Comparison of ENCODE assay signal across 8 cellular contexts in genomic region chr18:63292844-63293683, GRCh38.
A peak's percentile ranks its signal among the peaks of the same experiment; 100 is the strongest.
DNase-seq lines count a peak whose midpoint lies in the region; ATAC-seq and TF ChIP-seq lines count a peak whose summit lies in the region.

No MANE protein-coding gene starts in this region.

- H3K27ac ChIP-seq in RWPE1, result no peak overlapping the region

- TF ChIP-seq CTCF in RWPE1 (conservative IDR thresholded peaks at IDR 0.05; ENCODE audit: low read depth), result no peak

- H3K4me3 Mint-ChIP-seq in activated naive CD8-positive, alpha-beta T cell treated with anti-CD3 and anti-CD28 coated beads, Interleukin-2, amount 50 U/mL, for 24 hours, result peak overlapping the region; percentile 45

- peak; percentile 56 for DNase-seq in CD1c-positive myeloid dendritic cell (ENCODE audit: extremely low spot score)
- DNase-seq in activated naive CD8-positive, alpha-beta T cell treated with anti-CD3 and anti-CD28 coated beads, Interleukin-2, amount 50 U/mL, for 24 hours, result peak; percentile 48
- DNase-seq in NCI-H2081 treated with DMSO at 0.1 percent for 48 hours (lab: John Stamatoyannopoulos, UW), result no peak
- no peak for DNase-seq in T1000 (lab: John Stamatoyannopoulos, UW)
- no peak for DNase-seq in DMS114 treated with DMSO at 0.1 percent for 48 hours (lab: John Stamatoyannopoulos, UW; ENCODE audit: unreplicated experiment)
- DNase-seq in RWPE1 (ENCODE audit: low spot score), result no peak

- CTCF ChIA-PET in RWPE1 (lab: Yijun Ruan, JAX), result interaction anchor here (0.6 kb wide), 1 partner anchor 11 kb away, joined by 4 read pairs; no protein-coding TSS in a partner anchor

- peak overlapping the region; percentile 86 for H3K27ac Mint-ChIP-seq in activated naive CD8-positive, alpha-beta T cell treated with anti-CD3 and anti-CD28 coated beads, Interleukin-2, amount 50 U/mL, for 24 hours

- H3K4me1 Mint-ChIP-seq in activated naive CD8-positive, alpha-beta T cell treated with anti-CD3 and anti-CD28 coated beads, Interleukin-2, amount 50 U/mL, for 24 hours, result peaks cover 60% of the 10 kb centered on the region

- no peaks in the 10 kb centered on the region for H3K9me3 Mint-ChIP-seq in activated naive CD8-positive, alpha-beta T cell treated with anti-CD3 and anti-CD28 coated beads, Interleukin-2, amount 50 U/mL, for 24 hours

- ATAC-seq in GM19351 (IDR thresholded peaks at IDR 0.05; ENCODE audit: unreplicated experiment), result peak; percentile 67
- ATAC-seq in HG03432 (IDR thresholded peaks at IDR 0.05; ENCODE audit: unreplicated experiment), result peak; percentile 73
- ATAC-seq in activated naive CD8-positive, alpha-beta T cell treated with anti-CD3 and anti-CD28 coated beads, Interleukin-2, amount 50 U/mL, for 24 hours, result peak; percentile 59

- H3K36me3 Mint-ChIP-seq in activated naive CD8-positive, alpha-beta T cell treated with anti-CD3 and anti-CD28 coated beads, Interleukin-2, amount 50 U/mL, for 24 hours (ENCODE audit: low read depth), result peaks cover 61% of the 10 kb centered on the region

- no peaks in the 10 kb centered on the region for H3K27me3 Mint-ChIP-seq in activated naive CD8-positive, alpha-beta T cell treated with anti-CD3 and anti-CD28 coated beads, Interleukin-2, amount 50 U/mL, for 24 hours

- POLR2A ChIA-PET in RWPE1 (lab: Yijun Ruan, JAX; ENCODE audit: low non-redundant PET), result no interaction called here

Comparison
In these comparisons a context has a peak if more than half of its experiments do, and no peak if none do; other contexts are left out.
1. DNase-seq: peak in CD1c-positive myeloid dendritic cell (single experiment) and activated naive CD8-positive, alpha-beta T cell treated with anti-CD3 and anti-CD28 coated beads, Interleukin-2, amount 50 U/mL, for 24 hours (single experiment); none in NCI-H2081 treated with DMSO at 0.1 percent for 48 hours (single experiment), T1000 (single experiment), DMS114 treated with DMSO at 0.1 percent for 48 hours (single experiment) and RWPE1 (single experiment).
2. Peak in every context shown above with its lines, with median percentiles within 50 percentile points of each other: ATAC-seq.